1 cellular context compared by ENCODE assay signal in genomic region chr6:154933181-154933827, GRCh38.
TF ChIP-seq lines count a peak whose summit lies in the region.

No MANE protein-coding gene starts in this region.

TF ChIP-seq in H1, 55 proteins besides CTCF, POLR2A, EP300 and RAD21:
- TF ChIP-seq KDM5A (IDR thresholded peaks at IDR 0.05; ENCODE audit: low read length): no peak
- TF ChIP-seq POU5F1 (IDR thresholded peaks at IDR 0.05; ENCODE audit: low read depth, low read length): no peak
- TF ChIP-seq SP2 (IDR thresholded peaks at IDR 0.05; ENCODE audit: low read length): no peak
- TF ChIP-seq MAFK (IDR thresholded peaks at IDR 0.05; ENCODE audit: low read depth, low read length): no peak
- no peak for TF ChIP-seq BACH1 (IDR thresholded peaks at IDR 0.05; ENCODE audit: low read length)
- no peak for TF ChIP-seq YY1 (IDR thresholded peaks at IDR 0.05; ENCODE audit: low read depth, low read length)
TF ChIP-seq in H1: peak in this region for 0.
